ENCODE assay signal across 1 cellular context in genomic region chr2:47652041-47652713, GRCh38.
TF ChIP-seq lines count a peak whose summit lies in the region.

No MANE protein-coding gene starts in this region.

TF ChIP-seq in WTC11, 78 proteins besides CTCF, POLR2A, EP300 and RAD21 (continued from another document):
- TF ChIP-seq ZMAT4 (CRISPR knock-in tag; IDR thresholded peaks at IDR 0.05), result no peak
